ENCODE assay signal across 9 cellular contexts in the genomic region with DNA sequence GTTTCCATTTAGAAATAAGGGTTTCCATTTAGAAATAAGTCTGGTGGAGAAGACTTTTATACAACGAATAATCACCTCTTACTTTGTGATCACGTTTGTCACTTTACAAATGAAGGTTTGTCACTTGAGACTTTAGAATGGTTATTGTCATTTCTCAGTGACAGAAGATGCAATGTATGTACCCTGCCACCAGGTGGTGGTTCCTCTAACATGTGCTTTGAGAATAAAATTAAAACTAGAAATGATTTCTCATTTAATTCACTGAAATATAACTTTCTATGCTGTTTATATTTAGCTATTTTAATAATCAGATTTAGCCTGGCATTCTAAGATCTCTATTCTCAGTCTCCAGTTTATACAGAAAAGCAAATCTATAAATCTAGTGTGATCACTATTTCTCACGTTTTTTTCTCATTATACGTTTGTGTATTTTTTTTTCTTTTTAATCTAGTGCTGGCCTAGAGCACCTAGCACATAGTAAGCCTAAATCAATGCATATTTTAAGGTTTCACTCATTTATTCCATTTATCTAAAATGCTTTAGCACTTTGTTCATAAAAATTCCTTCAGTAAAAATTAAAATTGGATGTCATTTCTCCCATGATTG. TPM values are rescaled to one million over a fixed set of nuclear protein-coding genes. Genes with fewer than 3 reads are reported as not detected.
DNase-seq lines count a peak whose midpoint lies in the region; ATAC-seq, FAIRE-seq and TF ChIP-seq lines count a peak whose summit lies in the region.
"Had no signal": no experiment of that assay in that cellular context is flagged by ENCODE, and none has a peak within 500 bp of the region (broad histone marks: within the 10 kb centered on the region; RNA-seq: fewer than 3 reads in every experiment).

No MANE protein-coding gene starts in this region.

- H3K9me3 ChIP-seq in A673 (ENCODE audit: low read depth, low read length, poor library complexity, severe bottlenecking) = no peaks in the 10 kb centered on the region
- H3K9me3 ChIP-seq in osteoblast (ENCODE audit: low read depth, low read length) = peaks cover 2% of the 10 kb centered on the region

- H4K20me1 ChIP-seq in osteoblast (ENCODE audit: insufficient read depth, low read length) = no peaks in the 10 kb centered on the region

- H3K27me3 ChIP-seq in A673 (replicated peaks; ENCODE audit: insufficient read depth, low read depth, low read length, poor library complexity) (peaks cover 14% of the 10 kb centered on the region), osteoblast (ENCODE audit: insufficient read depth, low read length) (no peaks in the 10 kb centered on the region)

- TF ChIP-seq CTCF in A673 (conservative IDR thresholded peaks at IDR 0.05; ENCODE audit: low read depth, low read length) (peak; percentile 69), MCF 10A (IDR thresholded peaks at IDR 0.05; ENCODE audit: unreplicated experiment) (peak; percentile 64), osteoblast (IDR thresholded peaks at IDR 0.05; ENCODE audit: extremely low read depth, low read depth, low read length) (peak; percentile 36)

- POLR2A ChIA-PET in A673 (lab: Charles Lee; ENCODE audit: low non-redundant PET) (no interaction called here), MCF 10A (lab: Yijun Ruan, JAX) (no interaction called here)

- H3K27ac ChIP-seq in A673 (ENCODE audit: low read depth, low read length, poor library complexity, severe bottlenecking) (no peak overlapping the region), osteoblast (ENCODE audit: low read depth, low read length) (no peak overlapping the region)

- ATAC-seq in GM18502 (IDR thresholded peaks at IDR 0.05; ENCODE audit: poor library complexity, unreplicated experiment) = peak; percentile 78

- H3K4me1 Mint-ChIP-seq in MCF 10A (ENCODE audit: insufficient read depth, unreplicated experiment) = no peaks in the 10 kb centered on the region
- H3K4me1 Mint-ChIP-seq: activated naive CD4-positive, alpha-beta T cell treated with anti-CD3 and anti-CD28 coated beads, Interleukin-2, amount 50 U/mL, for 24 hours had no signal

- no peak overlapping the region for H3K27ac Mint-ChIP-seq in MCF 10A (ENCODE audit: low read depth, unreplicated experiment)
- H3K27ac Mint-ChIP-seq: activated naive CD4-positive, alpha-beta T cell treated with anti-CD3 and anti-CD28 coated beads, Interleukin-2, amount 50 U/mL, for 24 hours had no signal

- H3K4me3 Mint-ChIP-seq in MCF 10A (ENCODE audit: unreplicated experiment) = no peak overlapping the region
- H3K4me3 Mint-ChIP-seq: activated naive CD4-positive, alpha-beta T cell treated with anti-CD3 and anti-CD28 coated beads, Interleukin-2, amount 50 U/mL, for 24 hours had no signal

- no peak for FAIRE-seq in HTR-8/SVneo (lab: Jason Lieb, UNC)

- CTCF ChIA-PET in A673 (lab: Charles Lee) = no interaction called here
- CTCF ChIA-PET in MCF 10A (lab: Yijun Ruan, JAX) = interaction anchor here (0.5 to 2.3 kb wide), 17 partner anchors 8 to 1364 kb away, joined by 3 to 18 read pairs (median 4); no protein-coding TSS in a partner anchor

- no peaks in the 10 kb centered on the region for H3K36me3 Mint-ChIP-seq in MCF 10A (ENCODE audit: insufficient read depth, unreplicated experiment)
- H3K36me3 Mint-ChIP-seq: activated naive CD4-positive, alpha-beta T cell treated with anti-CD3 and anti-CD28 coated beads, Interleukin-2, amount 50 U/mL, for 24 hours had no signal

- peak; percentile 39 for DNase-seq in A673 (ENCODE audit: low spot score)
- peak; percentile 1 for DNase-seq in HTR-8/SVneo (ENCODE audit: insufficient read length, low spot score)
- peak; percentile 32 for DNase-seq in MCF 10A (ENCODE audit: unreplicated experiment)
- DNase-seq in osteoblast (ENCODE audit: insufficient read length, low spot score, missing footprints) = no peak
- no peak for DNase-seq in epidermal melanocyte (ENCODE audit: insufficient read length, low spot score)
- DNase-seq in midbrain (lab: John Stamatoyannopoulos, UW) = no peak
- no peak for DNase-seq in EL

- H3K36me3 ChIP-seq in A673 (ENCODE audit: insufficient read depth, low read length, poor library complexity, severe bottlenecking) (no peaks in the 10 kb centered on the region), osteoblast (ENCODE audit: insufficient read depth, low read length) (no peaks in the 10 kb centered on the region)

- intact Hi-C loops in A673 (cut with micrococcal nuclease; ENCODE audit: unreplicated experiment) (loop anchor here (2.0 kb wide), 1 partner anchor 135 kb away; no protein-coding TSS in a partner anchor), MCF 10A (cut with micrococcal nuclease) (loop anchor here (1.0 to 5.0 kb wide), 3 partner anchors 136 to 1366 kb away; no protein-coding TSS in a partner anchor)

- no peaks in the 10 kb centered on the region for H3K79me2 ChIP-seq in osteoblast (ENCODE audit: insufficient read depth, low read length)

- H3K27me3 Mint-ChIP-seq in MCF 10A (ENCODE audit: insufficient read depth, unreplicated experiment) = peaks cover 11% of the 10 kb centered on the region
- H3K27me3 Mint-ChIP-seq: activated naive CD4-positive, alpha-beta T cell treated with anti-CD3 and anti-CD28 coated beads, Interleukin-2, amount 50 U/mL, for 24 hours had no signal

- H2AFZ ChIP-seq in osteoblast (ENCODE audit: low read length) = no peak overlapping the region

- no peak overlapping the region for H3K4me3 ChIP-seq in A673 (ENCODE audit: low read depth, low read length, poor library complexity, severe bottlenecking)
- H3K4me3 ChIP-seq in osteoblast (ENCODE audit: insufficient read depth, low read length) = no peak overlapping the region

- BruUV-seq in A673 (replicated peaks; lab: Mats Ljungman, UMichigan) (no TSS peak), MCF 10A (replicated peaks; lab: Mats Ljungman, UMichigan) (no TSS peak)

- H3K4me2 ChIP-seq in osteoblast (ENCODE audit: insufficient read depth, low read length) = no peak overlapping the region

- peaks cover 8% of the 10 kb centered on the region for H3K9me3 Mint-ChIP-seq in MCF 10A (ENCODE audit: unreplicated experiment)

- no peaks in the 10 kb centered on the region for H3K4me1 ChIP-seq in A673 (ENCODE audit: insufficient read depth, low read length, poor library complexity, severe bottlenecking)
- H3K4me1 ChIP-seq in osteoblast (ENCODE audit: insufficient read depth, low read length) = no peaks in the 10 kb centered on the region

RNA-seq across cellular contexts. Expression of a gene that starts 57.4 kb away (rescaled TPM):
- total RNA-seq in A673 (2021) = not detected in 2 replicates
- not detected in 2 replicates for total RNA-seq in MCF 10A (2022)
- total RNA-seq in osteoblast = not detected in 2 replicates

Comparison
In these comparisons a context has a peak if more than half of its experiments do, and no peak if none do; other contexts are left out.
1. DNase-seq: peak in A673 (single experiment), HTR-8/SVneo (single experiment) and MCF 10A (single experiment); none in osteoblast (single experiment), epidermal melanocyte (single experiment), midbrain (single experiment) and EL (single experiment).
2. Peak in every context shown above with its lines, with median percentiles within 50 percentile points of each other: CTCF ChIP-seq.